Comparison of ENCODE assay signal across 15 cellular contexts in the genomic region with DNA sequence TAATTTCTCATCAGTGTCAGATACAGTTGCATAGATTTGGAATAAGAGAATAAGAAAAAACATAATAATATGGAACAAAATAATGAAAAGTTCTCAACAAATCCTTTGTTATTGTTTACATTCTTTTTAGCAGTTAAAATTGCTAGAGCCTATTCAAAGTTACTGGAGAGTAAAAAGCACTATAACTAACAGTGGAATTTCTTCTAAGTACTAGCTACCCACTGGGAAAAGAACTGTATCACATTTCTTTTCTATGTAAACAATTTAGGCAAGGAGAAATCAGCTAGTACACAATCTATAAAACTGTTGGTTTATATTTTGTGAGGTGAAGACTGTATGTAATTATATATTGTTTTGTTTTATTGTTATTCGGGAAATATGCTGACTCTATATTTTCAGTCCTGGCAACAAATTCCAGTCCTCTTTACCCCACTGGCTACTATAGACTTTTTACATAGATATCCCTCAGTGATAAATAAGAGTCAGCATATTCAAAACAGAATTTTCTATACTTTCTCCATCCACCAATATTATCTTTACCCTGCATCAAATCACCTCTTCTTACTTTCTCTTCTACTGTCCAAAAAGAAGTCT.
DNase-seq lines count a peak whose midpoint lies in the region; ATAC-seq and TF ChIP-seq lines count a peak whose summit lies in the region.
"Had no signal": no experiment of that assay in that cellular context is flagged by ENCODE, and none has a peak within 500 bp of the region (broad histone marks: within the 10 kb centered on the region; RNA-seq: fewer than 3 reads in every experiment).

No MANE protein-coding gene starts in this region.

- H3K79me2 ChIP-seq in OCI-LY1 (ENCODE audit: insufficient read depth, low read length): no peaks in the 10 kb centered on the region

- ATAC-seq in IMR-90 (ENCODE audit: low read depth): peak; percentile 61
- no peak for ATAC-seq in aorta (ENCODE audit: low FRiP score)
- no peak for ATAC-seq in upper lobe of left lung (ENCODE audit: low FRiP score in 2 of 2)
- no peak for ATAC-seq in GM21447 (IDR thresholded peaks at IDR 0.05; ENCODE audit: unreplicated experiment)

- TF ChIP-seq RAD21 in IMR-90 (IDR thresholded peaks at IDR 0.05; ENCODE audit: low read length): no peak

- dilution Hi-C loops in IMR-90 (cut with HindIII; ENCODE audit: low sequenced_read_pairs, unreplicated experiment): no loop called here

- no peaks in the 10 kb centered on the region for H3K79me1 ChIP-seq in IMR-90 (ENCODE audit: low read depth in 1 of 2, low read length in 2 of 2)

- no peak overlapping the region for H4K5ac ChIP-seq in IMR-90 (ENCODE audit: low read depth, low read length)

- TF ChIP-seq CTCF in IMR-90 (conservative IDR thresholded peaks at IDR 0.05; ENCODE audit: low read depth, low read length): no peak
- TF ChIP-seq CTCF in OCI-LY1 (IDR thresholded peaks at IDR 0.05; ENCODE audit: low read length): no peak
- no peak for TF ChIP-seq CTCF in upper lobe of left lung (IDR thresholded peaks at IDR 0.05)

- no peak overlapping the region for H4K91ac ChIP-seq in IMR-90 (ENCODE audit: insufficient read depth, low read depth, low read length)

- peak; percentile 35 for DNase-seq in NCI-H2171 treated with DMSO at 0.1 percent for 48 hours (lab: John Stamatoyannopoulos, UW)
- no peak for DNase-seq in NCI-H2171 (lab: John Stamatoyannopoulos, UW)
- DNase-seq in IMR-90: no peak
- DNase-seq in fibroblast of peridontal ligament (ENCODE audit: extremely low read depth): peak; percentile 27
- DNase-seq in aorta: no peak
- no peak for DNase-seq in upper lobe of left lung
- DNase-seq: 8988T; ACHN; Calu3; CD4-positive, alpha-beta T cell; DMS 273 treated with DMSO at 0.1 percent for 48 hours; HCEC 1CT had no signal

- H3K9me1 ChIP-seq in IMR-90 (ENCODE audit: insufficient read depth, low read length): no peaks in the 10 kb centered on the region

- H3K4me2 ChIP-seq in IMR-90 (ENCODE audit: low read depth, low read length): no peak overlapping the region
- no peak overlapping the region for H3K4me2 ChIP-seq in OCI-LY1 (ENCODE audit: low read length)
- H3K4me2 ChIP-seq: BLaER1 treated with 17β-estradiol and CSF1 and Interleukin-3, amounts not matched to agents 10 nM and 100 nM had no signal

- CTCF ChIA-PET in IMR-90 (lab: Yijun Ruan, JAX): interaction anchor here (1.1 kb wide), 1 partner anchor 14 kb away, joined by 4 read pairs; no protein-coding TSS in a partner anchor

- H2AFZ ChIP-seq in IMR-90 (replicated peaks; ENCODE audit: low read length, poor library complexity) (no peak overlapping the region), OCI-LY1 (ENCODE audit: low read length) (peak overlapping the region; percentile 39)

- no peak overlapping the region for H3K23ac ChIP-seq in IMR-90 (ENCODE audit: low read depth, low read length)

- H3K4ac ChIP-seq in IMR-90 (ENCODE audit: low read depth, low read length): no peak overlapping the region

- H3F3A ChIP-seq in OCI-LY1 (ENCODE audit: insufficient read depth, low read length): no peaks in the 10 kb centered on the region

- H3K56ac ChIP-seq in IMR-90 (ENCODE audit: extremely low read depth, insufficient read depth, low read length): no peak overlapping the region

- no peak overlapping the region for H3K27ac ChIP-seq in IMR-90 (ENCODE audit: insufficient read depth, low read length)
- no peak overlapping the region for H3K27ac ChIP-seq in OCI-LY1 (ENCODE audit: low read depth, low read length, poor library complexity, severe bottlenecking)
- H3K27ac ChIP-seq in aorta (ENCODE audit: low read depth in 1 of 2, low read length in 2 of 2): no peak overlapping the region
- H3K27ac ChIP-seq in upper lobe of left lung: no peak overlapping the region
- H3K27ac ChIP-seq: BLaER1 treated with 17β-estradiol and CSF1 and Interleukin-3, amounts not matched to agents 10 nM and 100 nM had no signal

- POLR2A ChIA-PET in IMR-90 (lab: Charles Lee; ENCODE audit: unreplicated experiment): no interaction called here

- no peak overlapping the region for H3K18ac ChIP-seq in IMR-90 (ENCODE audit: low read depth, low read length)

- no peak overlapping the region for H3K9ac ChIP-seq in IMR-90 (ENCODE audit: low read depth, low read length)
- no peak overlapping the region for H3K9ac ChIP-seq in OCI-LY1 (ENCODE audit: low read length)
- H3K9ac ChIP-seq: BLaER1 treated with 17β-estradiol and CSF1 and Interleukin-3, amounts not matched to agents 10 nM and 100 nM had no signal

- H2AK5ac ChIP-seq in IMR-90 (ENCODE audit: low read depth, low read length): no peak overlapping the region

- H4K8ac ChIP-seq in IMR-90 (ENCODE audit: low read depth in 2 of 2, low read length in 2 of 2): no peak overlapping the region

- no peak overlapping the region for H3K14ac ChIP-seq in IMR-90 (replicated peaks; ENCODE audit: low read depth, low read length)

- no peaks in the 10 kb centered on the region for H3K9me2 ChIP-seq in OCI-LY1 (ENCODE audit: low read depth, low read length)

- no TSS peak for BruUV-seq in IMR-90 (replicated peaks; lab: Mats Ljungman, UMichigan)

- TF ChIP-seq POLR2A in IMR-90 (IDR thresholded peaks at IDR 0.05; ENCODE audit: low read depth, low read length) (no peak), upper lobe of left lung (IDR thresholded peaks at IDR 0.05) (no peak)

- H3K9me3 ChIP-seq in IMR-90 (ENCODE audit: control insufficient read depth, insufficient read depth, low read length) (no peaks in the 10 kb centered on the region), OCI-LY1 (ENCODE audit: low read length) (peaks cover 13% of the 10 kb centered on the region), aorta (ENCODE audit: control insufficient read depth, low read length) (no peaks in the 10 kb centered on the region), upper lobe of left lung (no peaks in the 10 kb centered on the region)

- WGBS in IMR-90 (ENCODE audit: extremely low coverage in 2 of 2, insufficient read length in 1 of 2), 2 experiments: no CpG with 5 or more reads among the region's 1 CpG
- WGBS in aorta, 2 donors: 89 to 90% methylated on average over 1 of the region's 1 CpG
- 68 to 79% methylated on average over 1 of the region's 1 CpG for WGBS in upper lobe of left lung, 2 donors

- no peaks in the 10 kb centered on the region for H4K20me1 ChIP-seq in IMR-90 (ENCODE audit: insufficient read depth, low read length)
- no peaks in the 10 kb centered on the region for H4K20me1 ChIP-seq in OCI-LY1 (ENCODE audit: insufficient read depth, low read length)
- H4K20me1 ChIP-seq: BLaER1 treated with 17β-estradiol and CSF1 and Interleukin-3, amounts not matched to agents 10 nM and 100 nM had no signal

- TF ChIP-seq EP300 in upper lobe of left lung (IDR thresholded peaks at IDR 0.05): no peak

- H2BK15ac ChIP-seq in IMR-90 (ENCODE audit: low read depth, low read length): no peak overlapping the region

- no peaks in the 10 kb centered on the region for H3K36me3 ChIP-seq in IMR-90 (ENCODE audit: control insufficient read depth, insufficient read depth, low read length)
- no peaks in the 10 kb centered on the region for H3K36me3 ChIP-seq in OCI-LY1 (ENCODE audit: insufficient read depth, low read length)
- no peaks in the 10 kb centered on the region for H3K36me3 ChIP-seq in aorta (ENCODE audit: control insufficient read depth in 1 of 2, insufficient read depth in 2 of 2, low read length in 1 of 2)
- no peaks in the 10 kb centered on the region for H3K36me3 ChIP-seq in upper lobe of left lung
- H3K36me3 ChIP-seq: BLaER1 treated with 17β-estradiol and CSF1 and Interleukin-3, amounts not matched to agents 10 nM and 100 nM had no signal

- in situ Hi-C loops in IMR-90 (cut with MboI; ENCODE audit: low sequenced_read_pairs): no loop called here

- no peak overlapping the region for H2BK20ac ChIP-seq in IMR-90 (ENCODE audit: low read depth, low read length)

- no peak overlapping the region for H2BK5ac ChIP-seq in IMR-90 (ENCODE audit: low read depth, low read length, poor library complexity, severe bottlenecking)

- no peak overlapping the region for H2BK120ac ChIP-seq in IMR-90 (ENCODE audit: low read depth, low read length)

- H3K4me1 ChIP-seq in IMR-90 (ENCODE audit: control insufficient read depth, insufficient read depth, low read length): no peaks in the 10 kb centered on the region
- peaks cover 17% of the 10 kb centered on the region for H3K4me1 ChIP-seq in OCI-LY1 (ENCODE audit: insufficient read depth, low read length, severe bottlenecking)
- no peaks in the 10 kb centered on the region for H3K4me1 ChIP-seq in aorta (ENCODE audit: control insufficient read depth in 1 of 2, insufficient read depth in 2 of 2, low read length in 2 of 2)
- no peaks in the 10 kb centered on the region for H3K4me1 ChIP-seq in upper lobe of left lung

- H2AK9ac ChIP-seq in IMR-90 (replicated peaks; ENCODE audit: low read depth, low read length, poor library complexity): no peak overlapping the region

- H3K4me3 ChIP-seq in IMR-90 (ENCODE audit: insufficient read depth, low read depth, low read length) (no peak overlapping the region), OCI-LY1 (ENCODE audit: low read depth, low read length, poor library complexity, severe bottlenecking) (no peak overlapping the region), aorta (ENCODE audit: low read length in 2 of 2) (no peak overlapping the region), upper lobe of left lung (no peak overlapping the region)
- H3K4me3 ChIP-seq: BLaER1 treated with 17β-estradiol and CSF1 and Interleukin-3, amounts not matched to agents 10 nM and 100 nM had no signal

- intact Hi-C loops in IMR-90 (cut with micrococcal nuclease) (no loop called here), aorta (cut with DNase I) (no loop called here)

- H3K27me3 ChIP-seq in IMR-90 (ENCODE audit: control insufficient read depth, insufficient read depth, low read length) (no peaks in the 10 kb centered on the region), OCI-LY1 (ENCODE audit: insufficient read depth, low read length) (no peaks in the 10 kb centered on the region), aorta (ENCODE audit: control insufficient read depth in 1 of 2, insufficient read depth in 2 of 2, low read length in 1 of 2) (no peaks in the 10 kb centered on the region), upper lobe of left lung (no peaks in the 10 kb centered on the region)
- H3K27me3 ChIP-seq: BLaER1 treated with 17β-estradiol and CSF1 and Interleukin-3, amounts not matched to agents 10 nM and 100 nM had no signal

TF ChIP-seq in IMR-90, 13 proteins besides CTCF, POLR2A, EP300 and RAD21:
- TF ChIP-seq MAFK (IDR thresholded peaks at IDR 0.05; ENCODE audit: low read depth, low read length) (peak; percentile 74), MXI1 (IDR thresholded peaks at IDR 0.05; ENCODE audit: borderline replicate concordance, low read depth, low read length) (no peak)

Comparison
In these comparisons a context has a peak if more than half of its experiments do, and no peak if none do; other contexts are left out.
1. DNase-seq: peak in NCI-H2171 treated with DMSO at 0.1 percent for 48 hours (single experiment) and fibroblast of peridontal ligament (single experiment); none in NCI-H2171 (single experiment), IMR-90 (single experiment), aorta (0 of 2) and upper lobe of left lung (0 of 2).